19 cellular contexts compared by ENCODE assay signal in genomic region chr12:109575683-109576082, GRCh38.
"Had no signal": no experiment of that assay in that cellular context is flagged by ENCODE, and none has a peak within 500 bp of the region (broad histone marks: within the 10 kb centered on the region; RNA-seq: fewer than 3 reads in every experiment).

No MANE protein-coding gene starts in this region.

- H3K27ac ChIP-seq: coronary artery, gastrocnemius medialis, heart left ventricle, prostate gland, skin epidermis, suprapubic skin, transverse colon had no signal

- H3K27ac Mint-ChIP-seq: activated CD4-positive, alpha-beta T cell treated with anti-CD3 and anti-CD28 coated beads, Interleukin-2, amount 10 ng/mL, durations not matched to agents 24 days and 14 days; activated naive CD4-positive, alpha-beta T cell treated with anti-CD3 and anti-CD28 coated beads, Interleukin-2, amount 10 ng/mL, durations not matched to agents 7 days and 5 days; activated naive CD8-positive, alpha-beta T cell treated with anti-CD3 and anti-CD28 coated beads, Interleukin-2, amount 50 U/mL, for 24 hours; stimulated activated naive CD8-positive, alpha-beta T cell treated with anti-CD3 and anti-CD28 coated beads, Interleukin-15, Interleukin-2, amounts not matched to agents 100 ng/mL and 50 ng/mL, for 24 hours had no signal

- DNase-seq: activated CD4-positive, alpha-beta T cell treated with anti-CD3 and anti-CD28 coated beads, Interleukin-2, amount 10 ng/mL, durations not matched to agents 24 days and 14 days; activated CD4-positive, CD25-positive, alpha-beta regulatory T cell; activated CD8-positive, alpha-beta memory T cell treated with anti-CD3 and anti-CD28 coated beads, Interleukin-2, amount 50 U/mL, for 4 hours; activated effector memory CD4-positive, alpha-beta T cell treated with Interleukin-2 at 50 U/mL for 16 hours; activated naive CD4-positive, alpha-beta T cell treated with anti-CD3 and anti-CD28 coated beads, Interleukin-2, amount 10 ng/mL, durations not matched to agents 7 days and 5 days; activated naive CD8-positive, alpha-beta T cell treated with anti-CD3 and anti-CD28 coated beads, Interleukin-2, amount 50 U/mL, for 24 hours; activated T-cell treated with anti-CD3 and anti-CD28 coated beads, Interleukin-2, amount 50 U/mL, for 48 hours; gastrocnemius medialis; kidney glomerular epithelial cell; right cardiac atrium; T-helper 9 cell; transverse colon had no signal

- H3K9me3 Mint-ChIP-seq: activated naive CD4-positive, alpha-beta T cell treated with anti-CD3 and anti-CD28 coated beads, Interleukin-2, amount 10 ng/mL, durations not matched to agents 7 days and 5 days; activated naive CD8-positive, alpha-beta T cell treated with anti-CD3 and anti-CD28 coated beads, Interleukin-2, amount 50 U/mL, for 24 hours; central memory CD8-positive, alpha-beta T cell; stimulated activated naive CD8-positive, alpha-beta T cell treated with anti-CD3 and anti-CD28 coated beads, Interleukin-15, Interleukin-2, amounts not matched to agents 100 ng/mL and 50 ng/mL, for 24 hours had no signal

- H3K27me3 ChIP-seq: gastrocnemius medialis, heart left ventricle, suprapubic skin, transverse colon had no signal

- H3K9me3 ChIP-seq: gastrocnemius medialis, heart left ventricle, prostate gland, suprapubic skin, transverse colon had no signal

- H3K36me3 ChIP-seq: prostate gland had no signal

- H3K4me3 ChIP-seq: coronary artery, gastrocnemius medialis, heart left ventricle, prostate gland, skin epidermis, suprapubic skin, transverse colon had no signal

- ATAC-seq: activated naive CD8-positive, alpha-beta T cell treated with anti-CD3 and anti-CD28 coated beads, Interleukin-2, amount 50 U/mL, for 24 hours; gastrocnemius medialis; heart left ventricle; right cardiac atrium had no signal

- H3K27me3 Mint-ChIP-seq: activated CD4-positive, alpha-beta T cell treated with anti-CD3 and anti-CD28 coated beads, Interleukin-2, amount 10 ng/mL, durations not matched to agents 24 days and 14 days; activated naive CD8-positive, alpha-beta T cell treated with anti-CD3 and anti-CD28 coated beads, Interleukin-2, amount 50 U/mL, for 24 hours; central memory CD8-positive, alpha-beta T cell; stimulated activated naive CD8-positive, alpha-beta T cell treated with anti-CD3 and anti-CD28 coated beads, Interleukin-15, Interleukin-2, amounts not matched to agents 100 ng/mL and 50 ng/mL, for 24 hours had no signal
